Comparison of ENCODE assay signal across 21 cellular contexts in the genomic region with DNA sequence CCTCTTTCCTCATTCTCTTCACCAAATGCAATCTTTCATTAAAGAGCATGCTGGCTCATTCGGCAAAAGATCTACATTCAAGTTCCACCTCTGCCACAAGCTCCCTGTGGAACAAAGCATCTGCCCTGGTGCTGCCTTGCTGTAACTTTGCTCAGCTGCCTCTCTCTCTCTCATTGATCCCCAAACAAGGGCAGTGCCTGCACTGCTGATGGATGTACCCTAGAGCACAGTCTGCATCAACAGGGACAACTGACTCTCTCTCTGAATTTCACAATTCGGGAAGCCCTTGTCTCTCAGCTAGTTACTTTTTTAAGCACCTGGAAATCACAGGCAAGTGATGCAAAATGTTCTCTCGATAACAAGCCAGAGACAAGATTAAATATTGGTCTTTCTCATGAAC.
"Had no signal": no experiment of that assay in that cellular context is flagged by ENCODE, and none has a peak within 500 bp of the region (broad histone marks: within the 10 kb centered on the region; RNA-seq: fewer than 3 reads in every experiment).

No MANE protein-coding gene starts in this region.

- H3K4me3 ChIP-seq: coronary artery, dorsolateral prefrontal cortex, heart right ventricle, lung, right atrium auricular region, sigmoid colon, smooth muscle cell, thyroid gland, uterus had no signal

- H3K27me3 ChIP-seq: dorsolateral prefrontal cortex, heart right ventricle, right atrium auricular region, sigmoid colon, thyroid gland, uterus had no signal

- ATAC-seq: esophagus mucosa, heart right ventricle, left ventricle myocardium superior had no signal

- DNase-seq: dorsolateral prefrontal cortex; effector CD8-positive, alpha-beta T cell; heart right ventricle; immature natural killer cell; left ventricle myocardium superior; mesenchymal stem cell; midbrain; naive B cell; posterior cingulate gyrus; sigmoid colon; stimulated activated CD4-positive, alpha-beta T cell treated with anti-CD3 and anti-CD28 coated beads, Interleukin-2, amount 100 ng/mL, for 48 hours; stimulated activated naive CD4-positive, alpha-beta T cell treated with Interleukin-2 at 50 U/mL for 16 hours; thyroid gland; uterus had no signal

- H3K4me1 ChIP-seq: heart right ventricle, right atrium auricular region, sigmoid colon, uterus had no signal

- H3K9me3 ChIP-seq: heart right ventricle, right atrium auricular region, sigmoid colon, thyroid gland, uterus had no signal

- H3K36me3 ChIP-seq: heart right ventricle, right atrium auricular region, sigmoid colon, thyroid gland, uterus had no signal

- H3K27ac ChIP-seq: coronary artery, dorsolateral prefrontal cortex, heart right ventricle, right atrium auricular region, sigmoid colon, thyroid gland, uterus had no signal

- FAIRE-seq: frontal cortex, keratinocyte had no signal
